In the genomic region with DNA sequence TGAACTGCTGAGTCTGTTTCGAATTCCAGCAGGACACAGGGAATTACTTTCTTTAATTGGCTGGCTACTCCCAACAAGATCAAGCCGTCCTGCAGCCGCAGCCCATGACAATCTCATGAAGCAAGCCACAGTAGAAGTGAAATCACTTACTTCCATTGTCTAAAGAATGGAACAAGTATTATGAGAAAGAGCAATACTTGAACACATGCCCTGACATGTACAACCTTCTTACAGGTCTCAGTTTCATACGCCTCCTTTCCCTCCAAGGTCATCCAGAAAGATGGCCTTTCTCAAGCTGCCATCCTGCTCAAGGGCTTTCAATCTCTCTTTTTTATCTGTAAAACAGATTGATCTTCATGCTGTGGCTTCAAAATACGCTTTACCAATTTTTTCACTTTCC, we compare ENCODE assay signal across 1 cellular context.
TF ChIP-seq lines count a peak whose summit lies in the region.

No MANE protein-coding gene starts in this region.

TF ChIP-seq in GM12878, 131 proteins besides CTCF, POLR2A, EP300 and RAD21 (continued from another document):
- TF ChIP-seq MAX (IDR thresholded peaks at IDR 0.05; ENCODE audit: low read depth, low read length) (no peak), IKZF2 (IDR thresholded peaks at IDR 0.05) (no peak), NKRF (conservative IDR thresholded peaks at IDR 0.05) (no peak), YBX1 (IDR thresholded peaks at IDR 0.05) (no peak)
- TF ChIP-seq, protein P1, sequence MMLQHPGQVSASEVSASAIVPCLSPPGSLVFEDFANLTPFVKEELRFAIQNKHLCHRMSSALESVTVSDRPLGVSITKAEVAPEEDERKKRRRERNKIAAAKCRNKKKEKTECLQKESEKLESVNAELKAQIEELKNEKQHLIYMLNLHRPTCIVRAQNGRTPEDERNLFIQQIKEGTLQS (IDR thresholded peaks at IDR 0.05; ENCODE audit: borderline replicate concordance, extremely low read depth, low read depth, low read length), result no peak
